24 cellular contexts compared by ENCODE assay signal in the genomic region with DNA sequence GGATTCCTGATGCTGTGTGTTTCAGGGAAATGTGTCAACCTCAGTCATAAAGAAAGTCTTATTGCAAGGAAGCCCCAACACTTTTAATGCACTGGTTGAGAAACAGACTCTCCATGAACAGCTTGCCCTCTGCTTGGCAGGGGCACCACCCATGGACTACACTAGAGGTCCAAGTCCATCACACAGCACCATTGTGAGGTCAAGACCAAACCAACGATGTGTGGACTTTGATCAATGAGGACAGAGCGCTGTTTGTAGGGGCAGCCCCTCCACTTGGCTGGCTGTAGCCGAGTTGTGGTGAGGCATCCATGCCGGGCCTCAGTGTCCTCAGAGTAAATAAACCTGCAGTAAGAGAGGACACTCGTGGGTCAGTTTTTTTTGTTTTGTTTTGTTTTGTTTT.
"Had no signal": no experiment of that assay in that cellular context is flagged by ENCODE, and none has a peak within 500 bp of the region (broad histone marks: within the 10 kb centered on the region; RNA-seq: fewer than 3 reads in every experiment).

No MANE protein-coding gene starts in this region.

- H3K4me1 ChIP-seq: adrenal gland, foreskin keratinocyte, pancreas, psoas muscle had no signal

- H3K9me3 ChIP-seq: adrenal gland, left ventricle myocardium inferior, pancreas, psoas muscle, SK-N-SH, testis had no signal

- H3K27me3 ChIP-seq: adrenal gland, foreskin keratinocyte, pancreas, testis had no signal

- H3K4me3 ChIP-seq: adrenal gland, left ventricle myocardium inferior, pancreas, psoas muscle, skin epidermis, testis had no signal

- H3K4me2 ChIP-seq: SK-N-SH had no signal

- ATAC-seq: activated CD8-positive, alpha-beta T cell treated with anti-CD3 and anti-CD28 coated beads, Interleukin-2, amount 10 ng/mL, durations not matched to agents 7 days and 5 days; activated T-helper 17 cell treated with anti-CD3 and anti-CD28 coated beads, Interleukin-2, amount 50 U/mL, for 72 hours; foreskin keratinocyte; natural killer cell treated with Interleukin-12 subunit alpha and Interleukin-12 subunit beta and Interleukin-15 and Interleukin-18, amount 100 ng/mL, for 72 hours; pancreas; psoas muscle; right cardiac atrium; stimulated activated naive B cell treated with anti-CD40 and anti-IgM and Interleukin-4, amounts not matched to agents 10 μg/mL and 1 μg/mL and 100 μg/mL, for 72 hours had no signal

- H3K36me3 ChIP-seq: WERI-Rb-1 had no signal

- DNase-seq: activated CD4-positive, alpha-beta T cell treated with anti-CD3 and anti-CD28 coated beads, Interleukin-2, amount 50 U/mL, for 1 hour; activated CD4-positive, CD25-positive, alpha-beta regulatory T cell treated with anti-CD3 and anti-CD28 coated beads, Interleukin-2, amount 50 U/mL, for 72 hours; activated CD8-positive, alpha-beta T cell treated with anti-CD3 and anti-CD28 coated beads, Interleukin-2, amount 10 ng/mL, durations not matched to agents 7 days and 5 days; activated T-cell treated with anti-CD3 and anti-CD28 coated beads, Interleukin-2, amount 50 U/mL, for 24 hours; effector CD4-positive, alpha-beta T cell; foreskin keratinocyte; left ventricle myocardium inferior; mammary epithelial cell; midbrain; pancreas; psoas muscle; right cardiac atrium; SK-N-SH; stimulated activated CD4-positive, alpha-beta T cell treated with anti-CD3 and anti-CD28 coated beads, Interleukin-15, amount 100 ng/mL, for 24 hours; stimulated activated CD4-positive, alpha-beta T cell treated with anti-CD3 and anti-CD28 coated beads, Interleukin-2, amount 100 ng/mL, for 48 hours; stimulated activated CD8-positive, alpha-beta memory T cell treated with anti-CD3 and anti-CD28 coated beads, Interleukin-4, amount 100 ng/mL, for 48 hours; stimulated activated naive B cell treated with anti-CD40 and anti-IgM and Interleukin-4, amounts not matched to agents 10 μg/mL and 1 μg/mL and 100 μg/mL, for 72 hours; testis; WERI-Rb-1 had no signal

- H3K27ac ChIP-seq: adrenal gland, foreskin keratinocyte, left ventricle myocardium inferior, pancreas, psoas muscle, skin epidermis, testis, WERI-Rb-1 had no signal

- H3K9ac ChIP-seq: SK-N-SH had no signal

- FAIRE-seq: astrocyte, pancreas had no signal
